ENCODE assay signal across 1 cellular context in the genomic region with DNA sequence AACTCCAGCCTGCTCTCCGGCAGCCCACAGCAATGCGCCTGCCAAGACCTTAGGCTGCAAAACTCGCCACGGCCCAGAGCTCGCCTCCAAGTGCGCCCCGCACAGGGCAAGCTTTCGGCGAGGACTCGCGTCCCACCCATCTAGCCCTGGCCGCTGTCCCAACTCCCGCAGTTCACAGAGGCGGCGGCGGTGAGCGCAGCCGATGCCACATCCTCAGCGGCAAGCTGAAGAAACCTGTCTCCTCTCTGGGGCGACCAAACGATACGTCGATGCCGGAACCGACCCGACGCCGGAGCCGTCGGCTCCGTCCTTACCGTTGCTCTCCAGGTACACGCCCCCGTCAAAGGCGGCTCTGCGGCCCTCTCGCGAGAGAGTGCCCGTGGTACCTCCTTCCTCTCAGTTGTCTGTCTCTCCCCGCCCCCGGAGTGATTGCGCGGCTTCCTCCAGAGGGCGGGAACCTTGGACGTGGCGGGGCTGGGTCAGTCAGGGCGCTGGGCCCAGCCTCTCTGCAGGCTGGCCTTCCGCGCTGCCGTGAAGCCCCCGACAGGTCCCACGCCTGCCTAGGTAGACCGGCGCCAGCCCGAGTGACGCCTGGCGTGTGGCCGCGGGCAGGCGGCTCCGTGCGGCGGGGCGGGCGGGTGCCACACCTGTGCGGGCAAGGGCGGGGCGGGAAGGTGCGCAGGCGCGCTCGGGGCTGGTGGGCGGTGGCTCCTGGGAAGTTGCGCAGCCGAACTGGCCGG.
A peak's percentile ranks its signal among the peaks of the same experiment; 100 is the strongest.
TF ChIP-seq lines count a peak whose summit lies in the region.

No MANE protein-coding gene starts in this region.

TF ChIP-seq in HepG2, 621 proteins besides CTCF, POLR2A, EP300 and RAD21 (continued from another document and continues in another):
- TF ChIP-seq, protein P1, sequence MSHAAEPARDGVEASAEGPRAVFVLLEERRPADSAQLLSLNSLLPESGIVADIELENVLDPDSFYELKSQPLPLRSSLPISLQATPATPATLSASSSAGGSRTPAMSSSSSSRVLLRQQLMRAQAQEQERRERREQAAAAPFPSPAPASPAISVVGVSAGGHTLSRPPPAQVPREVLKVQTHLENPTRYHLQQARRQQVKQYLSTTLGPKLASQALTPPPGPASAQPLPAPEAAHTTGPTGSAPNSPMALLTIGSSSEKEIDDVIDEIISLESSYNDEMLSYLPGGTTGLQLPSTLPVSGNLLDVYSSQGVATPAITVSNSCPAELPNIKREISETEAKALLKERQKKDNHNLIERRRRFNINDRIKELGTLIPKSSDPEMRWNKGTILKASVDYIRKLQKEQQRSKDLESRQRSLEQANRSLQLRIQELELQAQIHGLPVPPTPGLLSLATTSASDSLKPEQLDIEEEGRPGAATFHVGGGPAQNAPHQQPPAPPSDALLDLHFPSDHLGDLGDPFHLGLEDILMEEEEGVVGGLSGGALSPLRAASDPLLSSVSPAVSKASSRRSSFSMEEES (CRISPR knock-in tag; IDR thresholded peaks at IDR 0.05), result peak; percentile 12; the same call in 1 of the 2 replicates
- peak; percentile 94; the same call in 1 of the 2 replicates for TF ChIP-seq ARNT2 (CRISPR knock-in tag; IDR thresholded peaks at IDR 0.05; ENCODE audit: low read depth)
- TF ChIP-seq IKZF1 (IDR thresholded peaks at IDR 0.05), result no peak
- peak; percentile 42; the same call in 1 of the 2 replicates for TF ChIP-seq GABPA (IDR thresholded peaks at IDR 0.05; ENCODE audit: low read depth, low read length)
- peak; percentile 72 for TF ChIP-seq GABPA (CRISPR knock-in tag; IDR thresholded peaks at IDR 0.05; ENCODE audit: low read depth)
- TF ChIP-seq KDM2A (CRISPR knock-in tag; IDR thresholded peaks at IDR 0.05; ENCODE audit: borderline replicate concordance, low read depth), result peak; percentile 84; the same call in 1 of the 2 replicates
- TF ChIP-seq, protein P2, sequence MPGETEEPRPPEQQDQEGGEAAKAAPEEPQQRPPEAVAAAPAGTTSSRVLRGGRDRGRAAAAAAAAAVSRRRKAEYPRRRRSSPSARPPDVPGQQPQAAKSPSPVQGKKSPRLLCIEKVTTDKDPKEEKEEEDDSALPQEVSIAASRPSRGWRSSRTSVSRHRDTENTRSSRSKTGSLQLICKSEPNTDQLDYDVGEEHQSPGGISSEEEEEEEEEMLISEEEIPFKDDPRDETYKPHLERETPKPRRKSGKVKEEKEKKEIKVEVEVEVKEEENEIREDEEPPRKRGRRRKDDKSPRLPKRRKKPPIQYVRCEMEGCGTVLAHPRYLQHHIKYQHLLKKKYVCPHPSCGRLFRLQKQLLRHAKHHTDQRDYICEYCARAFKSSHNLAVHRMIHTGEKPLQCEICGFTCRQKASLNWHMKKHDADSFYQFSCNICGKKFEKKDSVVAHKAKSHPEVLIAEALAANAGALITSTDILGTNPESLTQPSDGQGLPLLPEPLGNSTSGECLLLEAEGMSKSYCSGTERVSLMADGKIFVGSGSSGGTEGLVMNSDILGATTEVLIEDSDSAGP (CRISPR knock-in tag; IDR thresholded peaks at IDR 0.05; ENCODE audit: borderline replicate concordance), result peak; percentile 92; the same call in 1 of the 2 replicates
- TF ChIP-seq ZNF550 (CRISPR knock-in tag; IDR thresholded peaks at IDR 0.05; ENCODE audit: borderline replicate concordance), result no peak
- TF ChIP-seq EEA1 (CRISPR knock-in tag; IDR thresholded peaks at IDR 0.05; ENCODE audit: borderline replicate concordance), result no peak; the same call in 1 of the 2 replicates
- no peak for TF ChIP-seq FOSL1 (CRISPR knock-in tag; IDR thresholded peaks at IDR 0.05; ENCODE audit: borderline replicate concordance)
- 0 out of 2 replicates have a peak, but pooled peaks have one; percentile 13 for TF ChIP-seq DPF2 (CRISPR knock-in tag; IDR thresholded peaks at IDR 0.05; ENCODE audit: borderline replicate concordance, low read depth)
- no peak for TF ChIP-seq SMAD1 (CRISPR knock-in tag; IDR thresholded peaks at IDR 0.05; ENCODE audit: borderline replicate concordance, low read depth)
- no peak for TF ChIP-seq ZNF552 (CRISPR knock-in tag; IDR thresholded peaks at IDR 0.05; ENCODE audit: borderline replicate concordance)
- 0 out of 2 replicates have a peak, but pooled peaks have one; percentile 57 for TF ChIP-seq ZNF333 (CRISPR knock-in tag; IDR thresholded peaks at IDR 0.05; ENCODE audit: borderline replicate concordance)
- TF ChIP-seq ZC3H4 (CRISPR knock-in tag; IDR thresholded peaks at IDR 0.05; ENCODE audit: borderline replicate concordance), result no peak
- TF ChIP-seq ZNF138 (CRISPR knock-in tag; IDR thresholded peaks at IDR 0.05; ENCODE audit: low read depth), result no peak
- peak; percentile 53 for TF ChIP-seq ZNF160 (CRISPR knock-in tag; IDR thresholded peaks at IDR 0.05)
- no peak for TF ChIP-seq HDAC6 (IDR thresholded peaks at IDR 0.05; ENCODE audit: low read depth, low read length)
- no peak for TF ChIP-seq KMT2A (CRISPR knock-in tag; IDR thresholded peaks at IDR 0.05)
- TF ChIP-seq ZNF546 (CRISPR knock-in tag; conservative IDR thresholded peaks at IDR 0.05), result no peak
- no peak; the same call in 1 of the 2 replicates for TF ChIP-seq KDM4B (CRISPR knock-in tag; IDR thresholded peaks at IDR 0.05)
- no peak; the same call in 1 of the 2 replicates for TF ChIP-seq ZNF670 (CRISPR knock-in tag; IDR thresholded peaks at IDR 0.05; ENCODE audit: borderline replicate concordance)
- TF ChIP-seq ZKSCAN1 (IDR thresholded peaks at IDR 0.05; ENCODE audit: low read length), result no peak
- 0 out of 2 replicates have a peak, but pooled peaks have one; percentile 47 for TF ChIP-seq CC2D1A (CRISPR knock-in tag; IDR thresholded peaks at IDR 0.05)
- TF ChIP-seq CCDC6 (CRISPR knock-in tag; IDR thresholded peaks at IDR 0.05), result peak; percentile 62
- no peak for TF ChIP-seq SRSF4 (IDR thresholded peaks at IDR 0.05; ENCODE audit: low read depth, low read length, poor library complexity, severe bottlenecking)
- no peak for TF ChIP-seq ZNF3 (CRISPR knock-in tag; IDR thresholded peaks at IDR 0.05)
- peak; percentile 95 for TF ChIP-seq POLR2G (IDR thresholded peaks at IDR 0.05; ENCODE audit: low read depth, low read length)
- TF ChIP-seq, protein P3, sequence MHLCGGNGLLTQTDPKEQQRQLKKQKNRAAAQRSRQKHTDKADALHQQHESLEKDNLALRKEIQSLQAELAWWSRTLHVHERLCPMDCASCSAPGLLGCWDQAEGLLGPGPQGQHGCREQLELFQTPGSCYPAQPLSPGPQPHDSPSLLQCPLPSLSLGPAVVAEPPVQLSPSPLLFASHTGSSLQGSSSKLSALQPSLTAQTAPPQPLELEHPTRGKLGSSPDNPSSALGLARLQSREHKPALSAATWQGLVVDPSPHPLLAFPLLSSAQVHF (CRISPR knock-in tag; IDR thresholded peaks at IDR 0.05), result 0 out of 2 replicates have a peak, but pooled peaks have one; percentile 3
- TF ChIP-seq CBX5 (CRISPR knock-in tag; IDR thresholded peaks at IDR 0.05; ENCODE audit: borderline replicate concordance), result no peak; the same call in 1 of the 2 replicates
- no peak for TF ChIP-seq ZNF674 (CRISPR knock-in tag; IDR thresholded peaks at IDR 0.05; ENCODE audit: low read depth)
- peak; percentile 97 for TF ChIP-seq ZNF563 (CRISPR knock-in tag; IDR thresholded peaks at IDR 0.05)
- TF ChIP-seq ZNF556 (CRISPR knock-in tag; IDR thresholded peaks at IDR 0.05; ENCODE audit: borderline replicate concordance), result peak; percentile 39
- TF ChIP-seq, protein P4, sequence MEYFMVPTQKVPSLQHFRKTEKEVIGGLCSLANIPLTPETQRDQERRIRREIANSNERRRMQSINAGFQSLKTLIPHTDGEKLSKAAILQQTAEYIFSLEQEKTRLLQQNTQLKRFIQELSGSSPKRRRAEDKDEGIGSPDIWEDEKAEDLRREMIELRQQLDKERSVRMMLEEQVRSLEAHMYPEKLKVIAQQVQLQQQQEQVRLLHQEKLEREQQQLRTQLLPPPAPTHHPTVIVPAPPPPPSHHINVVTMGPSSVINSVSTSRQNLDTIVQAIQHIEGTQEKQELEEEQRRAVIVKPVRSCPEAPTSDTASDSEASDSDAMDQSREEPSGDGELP (IDR thresholded peaks at IDR 0.05; ENCODE audit: borderline replicate concordance, low read depth), result 0 out of 2 replicates have a peak, but pooled peaks have one; percentile 36
- peak; percentile 76 for TF ChIP-seq ZNF883 (CRISPR knock-in tag; IDR thresholded peaks at IDR 0.05; ENCODE audit: not compliant biosample characterization)
- TF ChIP-seq, protein P5, sequence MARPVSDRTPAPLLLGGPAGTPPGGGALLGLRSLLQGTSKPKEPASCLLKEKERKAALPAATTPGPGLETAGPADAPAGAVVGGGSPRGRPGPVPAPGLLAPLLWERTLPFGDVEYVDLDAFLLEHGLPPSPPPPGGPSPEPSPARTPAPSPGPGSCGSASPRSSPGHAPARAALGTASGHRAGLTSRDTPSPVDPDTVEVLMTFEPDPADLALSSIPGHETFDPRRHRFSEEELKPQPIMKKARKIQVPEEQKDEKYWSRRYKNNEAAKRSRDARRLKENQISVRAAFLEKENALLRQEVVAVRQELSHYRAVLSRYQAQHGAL (CRISPR knock-in tag; IDR thresholded peaks at IDR 0.05; ENCODE audit: not compliant biosample characterization), result no peak
- 0 out of 2 replicates have a peak, but pooled peaks have one; percentile 42 for TF ChIP-seq ZC3H13 (CRISPR knock-in tag; IDR thresholded peaks at IDR 0.05)
- no peak for TF ChIP-seq SMARCE1 (IDR thresholded peaks at IDR 0.05; ENCODE audit: borderline replicate concordance)
- TF ChIP-seq, protein P6, sequence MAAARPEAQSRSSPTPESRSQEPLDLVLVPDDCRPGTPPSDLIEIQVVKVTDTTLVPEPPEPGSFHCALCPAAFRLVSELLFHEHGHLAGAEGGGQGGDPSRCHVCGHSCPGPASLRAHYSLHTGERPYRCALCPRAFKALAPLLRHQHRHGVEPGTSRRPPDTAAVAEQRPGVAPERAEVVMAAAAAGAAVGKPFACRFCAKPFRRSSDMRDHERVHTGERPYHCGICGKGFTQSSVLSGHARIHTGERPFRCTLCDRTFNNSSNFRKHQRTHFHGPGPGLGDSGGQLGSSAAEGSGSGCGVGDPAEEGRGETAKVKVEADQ (CRISPR knock-in tag; IDR thresholded peaks at IDR 0.05; ENCODE audit: borderline replicate concordance), result peak; percentile 95
- TF ChIP-seq, protein P7, sequence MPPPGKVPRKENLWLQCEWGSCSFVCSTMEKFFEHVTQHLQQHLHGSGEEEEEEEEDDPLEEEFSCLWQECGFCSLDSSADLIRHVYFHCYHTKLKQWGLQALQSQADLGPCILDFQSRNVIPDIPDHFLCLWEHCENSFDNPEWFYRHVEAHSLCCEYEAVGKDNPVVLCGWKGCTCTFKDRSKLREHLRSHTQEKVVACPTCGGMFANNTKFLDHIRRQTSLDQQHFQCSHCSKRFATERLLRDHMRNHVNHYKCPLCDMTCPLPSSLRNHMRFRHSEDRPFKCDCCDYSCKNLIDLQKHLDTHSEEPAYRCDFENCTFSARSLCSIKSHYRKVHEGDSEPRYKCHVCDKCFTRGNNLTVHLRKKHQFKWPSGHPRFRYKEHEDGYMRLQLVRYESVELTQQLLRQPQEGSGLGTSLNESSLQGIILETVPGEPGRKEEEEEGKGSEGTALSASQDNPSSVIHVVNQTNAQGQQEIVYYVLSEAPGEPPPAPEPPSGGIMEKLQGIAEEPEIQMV (CRISPR knock-in tag; IDR thresholded peaks at IDR 0.05; ENCODE audit: low read depth), result peak; percentile 69; the same call in 1 of the 2 replicates
- peak; percentile 73 for TF ChIP-seq MEIS1 (CRISPR knock-in tag; IDR thresholded peaks at IDR 0.05; ENCODE audit: borderline replicate concordance)
- 0 out of 2 replicates have a peak, but pooled peaks have one; percentile 11 for TF ChIP-seq CEBPB (IDR thresholded peaks at IDR 0.05; ENCODE audit: borderline replicate concordance, low read depth, low read length)
- TF ChIP-seq, protein P8, sequence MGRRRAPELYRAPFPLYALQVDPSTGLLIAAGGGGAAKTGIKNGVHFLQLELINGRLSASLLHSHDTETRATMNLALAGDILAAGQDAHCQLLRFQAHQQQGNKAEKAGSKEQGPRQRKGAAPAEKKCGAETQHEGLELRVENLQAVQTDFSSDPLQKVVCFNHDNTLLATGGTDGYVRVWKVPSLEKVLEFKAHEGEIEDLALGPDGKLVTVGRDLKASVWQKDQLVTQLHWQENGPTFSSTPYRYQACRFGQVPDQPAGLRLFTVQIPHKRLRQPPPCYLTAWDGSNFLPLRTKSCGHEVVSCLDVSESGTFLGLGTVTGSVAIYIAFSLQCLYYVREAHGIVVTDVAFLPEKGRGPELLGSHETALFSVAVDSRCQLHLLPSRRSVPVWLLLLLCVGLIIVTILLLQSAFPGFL (CRISPR knock-in tag; IDR thresholded peaks at IDR 0.05), result no peak
- TF ChIP-seq SNRNP70 (IDR thresholded peaks at IDR 0.05; ENCODE audit: low read depth, low read length), result no peak
- TF ChIP-seq BRCA1 (CRISPR knock-in tag; IDR thresholded peaks at IDR 0.05), result peak; percentile 26; the same call in 1 of the 2 replicates
- TF ChIP-seq, protein P9, sequence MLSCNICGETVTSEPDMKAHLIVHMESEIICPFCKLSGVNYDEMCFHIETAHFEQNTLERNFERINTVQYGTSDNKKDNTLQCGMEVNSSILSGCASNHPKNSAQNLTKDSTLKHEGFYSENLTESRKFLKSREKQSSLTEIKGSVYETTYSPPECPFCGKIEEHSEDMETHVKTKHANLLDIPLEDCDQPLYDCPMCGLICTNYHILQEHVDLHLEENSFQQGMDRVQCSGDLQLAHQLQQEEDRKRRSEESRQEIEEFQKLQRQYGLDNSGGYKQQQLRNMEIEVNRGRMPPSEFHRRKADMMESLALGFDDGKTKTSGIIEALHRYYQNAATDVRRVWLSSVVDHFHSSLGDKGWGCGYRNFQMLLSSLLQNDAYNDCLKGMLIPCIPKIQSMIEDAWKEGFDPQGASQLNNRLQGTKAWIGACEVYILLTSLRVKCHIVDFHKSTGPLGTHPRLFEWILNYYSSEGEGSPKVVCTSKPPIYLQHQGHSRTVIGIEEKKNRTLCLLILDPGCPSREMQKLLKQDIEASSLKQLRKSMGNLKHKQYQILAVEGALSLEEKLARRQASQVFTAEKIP (CRISPR knock-in tag; IDR thresholded peaks at IDR 0.05; ENCODE audit: borderline replicate concordance), result no peak
- TF ChIP-seq ELF4 (CRISPR knock-in tag; IDR thresholded peaks at IDR 0.05; ENCODE audit: borderline replicate concordance), result no peak
- 0 out of 2 replicates have a peak, but pooled peaks have one; percentile 15 for TF ChIP-seq KLF9 (CRISPR knock-in tag; IDR thresholded peaks at IDR 0.05; ENCODE audit: low read depth)
- TF ChIP-seq, protein P10, sequence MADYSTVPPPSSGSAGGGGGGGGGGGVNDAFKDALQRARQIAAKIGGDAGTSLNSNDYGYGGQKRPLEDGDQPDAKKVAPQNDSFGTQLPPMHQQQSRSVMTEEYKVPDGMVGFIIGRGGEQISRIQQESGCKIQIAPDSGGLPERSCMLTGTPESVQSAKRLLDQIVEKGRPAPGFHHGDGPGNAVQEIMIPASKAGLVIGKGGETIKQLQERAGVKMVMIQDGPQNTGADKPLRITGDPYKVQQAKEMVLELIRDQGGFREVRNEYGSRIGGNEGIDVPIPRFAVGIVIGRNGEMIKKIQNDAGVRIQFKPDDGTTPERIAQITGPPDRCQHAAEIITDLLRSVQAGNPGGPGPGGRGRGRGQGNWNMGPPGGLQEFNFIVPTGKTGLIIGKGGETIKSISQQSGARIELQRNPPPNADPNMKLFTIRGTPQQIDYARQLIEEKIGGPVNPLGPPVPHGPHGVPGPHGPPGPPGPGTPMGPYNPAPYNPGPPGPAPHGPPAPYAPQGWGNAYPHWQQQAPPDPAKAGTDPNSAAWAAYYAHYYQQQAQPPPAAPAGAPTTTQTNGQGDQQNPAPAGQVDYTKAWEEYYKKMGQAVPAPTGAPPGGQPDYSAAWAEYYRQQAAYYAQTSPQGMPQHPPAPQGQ (CRISPR knock-in tag; IDR thresholded peaks at IDR 0.05; ENCODE audit: borderline replicate concordance), result peak; percentile 79; the same call in 1 of the 2 replicates
- TF ChIP-seq ZNF761 (CRISPR knock-in tag; conservative IDR thresholded peaks at IDR 0.05), result peak; percentile 78; the same call in 1 of the 2 replicates
- TF ChIP-seq NR2F1 (CRISPR knock-in tag; IDR thresholded peaks at IDR 0.05), result no peak
- TF ChIP-seq U2AF2 (IDR thresholded peaks at IDR 0.05; ENCODE audit: low read depth, low read length), result no peak
- no peak for TF ChIP-seq HNF4A (CRISPR knock-in tag; IDR thresholded peaks at IDR 0.05)
- no peak; the same call in 1 of the 2 replicates for TF ChIP-seq HOXD1 (CRISPR knock-in tag; IDR thresholded peaks at IDR 0.05)
